ENCODE assay signal across 18 cellular contexts in genomic region chr2:230879271-230879882, GRCh38. TPM values are rescaled to one million over a fixed set of nuclear protein-coding genes. Genes with fewer than 3 reads are reported as not detected.
DNase-seq lines count a peak whose midpoint lies in the region; ATAC-seq and TF ChIP-seq lines count a peak whose summit lies in the region.
"Had no signal": no experiment of that assay in that cellular context is flagged by ENCODE, and none has a peak within 500 bp of the region (broad histone marks: within the 10 kb centered on the region; RNA-seq: fewer than 3 reads in every experiment).

No MANE protein-coding gene starts in this region.

- no peaks in the 10 kb centered on the region for H3K4me1 Mint-ChIP-seq in chondrocyte (ENCODE audit: low read depth)
- peaks cover 24 to 27% of the 10 kb centered on the region in 2 donors for H3K4me1 Mint-ChIP-seq in natural killer cell treated with Interleukin-12 subunit alpha and Interleukin-12 subunit beta and Interleukin-15 and Interleukin-18, amount 100 ng/mL, for 72 hours (ENCODE audit: low read depth in 2 of 2)
- H3K4me1 Mint-ChIP-seq in activated CD4-positive, alpha-beta T cell treated with anti-CD3 and anti-CD28 coated beads, Interleukin-2, amount 10 ng/mL, durations not matched to agents 7 days and 5 days: peaks cover 26% of the 10 kb centered on the region

- WGBS in esophagus squamous epithelium, 2 donors: 67 to 84% methylated on average over 7 to 8 of the region's 11 CpGs

- H3K27me3 ChIP-seq in HL-60 (ENCODE audit: insufficient read depth, poor library complexity, severe bottlenecking) (no peaks in the 10 kb centered on the region), esophagus squamous epithelium (no peaks in the 10 kb centered on the region)
- H3K27me3 ChIP-seq: tibial nerve had no signal

- peaks cover 20% of the 10 kb centered on the region for H3K36me3 Mint-ChIP-seq in chondrocyte (ENCODE audit: low read depth)
- H3K36me3 Mint-ChIP-seq in natural killer cell treated with Interleukin-12 subunit alpha and Interleukin-12 subunit beta and Interleukin-15 and Interleukin-18, amount 100 ng/mL, for 72 hours: no peaks in the 10 kb centered on the region
- H3K36me3 Mint-ChIP-seq in activated CD4-positive, alpha-beta T cell treated with anti-CD3 and anti-CD28 coated beads, Interleukin-2, amount 10 ng/mL, durations not matched to agents 7 days and 5 days (ENCODE audit: low read depth): no peaks in the 10 kb centered on the region
- H3K36me3 Mint-ChIP-seq: activated naive CD4-positive, alpha-beta T cell treated with anti-CD3 and anti-CD28 coated beads, Interleukin-2, amount 50 U/mL, for 72 hours had no signal

- no peaks in the 10 kb centered on the region for H3K27me3 Mint-ChIP-seq in chondrocyte (ENCODE audit: low read depth)
- peaks cover 30 to 40% of the 10 kb centered on the region in 2 donors for H3K27me3 Mint-ChIP-seq in natural killer cell treated with Interleukin-12 subunit alpha and Interleukin-12 subunit beta and Interleukin-15 and Interleukin-18, amount 100 ng/mL, for 72 hours
- H3K27me3 Mint-ChIP-seq in activated CD4-positive, alpha-beta T cell treated with anti-CD3 and anti-CD28 coated beads, Interleukin-2, amount 10 ng/mL, durations not matched to agents 7 days and 5 days: no peaks in the 10 kb centered on the region

- peaks cover 0 to 29% (median 0%) of the 10 kb centered on the region in 3 donors for H3K36me3 ChIP-seq in esophagus squamous epithelium

- ATAC-seq in natural killer cell treated with Interleukin-12 subunit alpha and Interleukin-12 subunit beta and Interleukin-15 and Interleukin-18, amount 100 ng/mL, for 72 hours: no peak
- ATAC-seq: A549; activated naive CD4-positive, alpha-beta T cell treated with anti-CD3 and anti-CD28 coated beads, Interleukin-2, amount 50 U/mL, for 72 hours; Right ventricle myocardium inferior had no signal

- H3K9me3 ChIP-seq in esophagus squamous epithelium: no peaks in the 10 kb centered on the region
- H3K9me3 ChIP-seq: A549, Caco-2, tibial nerve had no signal

- H3K4me1 ChIP-seq in esophagus squamous epithelium: no peaks in the 10 kb centered on the region
- H3K4me1 ChIP-seq: A549, Caco-2 had no signal

- DNase-seq in NCI-H2196 (lab: John Stamatoyannopoulos, UW; ENCODE audit: unreplicated experiment) (peak; percentile 5), NCI-H2196 treated with DMSO at 0.1 percent for 48 hours (lab: John Stamatoyannopoulos, UW; ENCODE audit: unreplicated experiment) (no peak), HL-60 (ENCODE audit: low read depth in 1 of 2, low spot score in 1 of 2) (no peak), chondrocyte (ENCODE audit: low spot score) (peak; percentile 33), esophagus squamous epithelium (lab: John Stamatoyannopoulos, UW) (no peak), NCI-H345 (lab: John Stamatoyannopoulos, UW) (no peak)
- DNase-seq in natural killer cell treated with Interleukin-12 subunit alpha and Interleukin-12 subunit beta and Interleukin-15 and Interleukin-18, amount 100 ng/mL, for 72 hours (ENCODE audit: low spot score): peak; percentile 13
- no peak for DNase-seq in activated CD4-positive, alpha-beta T cell treated with anti-CD3 and anti-CD28 coated beads, Interleukin-2, amount 10 ng/mL, durations not matched to agents 7 days and 5 days
- DNase-seq: Caco-2, midbrain, NCI-H1092, NCI-H82 had no signal

- H3K4me3 Mint-ChIP-seq in chondrocyte (ENCODE audit: unreplicated experiment): no peak overlapping the region
- peak overlapping the region; percentile 50 for H3K4me3 Mint-ChIP-seq in natural killer cell treated with Interleukin-12 subunit alpha and Interleukin-12 subunit beta and Interleukin-15 and Interleukin-18, amount 100 ng/mL, for 72 hours
- no peak overlapping the region for H3K4me3 Mint-ChIP-seq in activated CD4-positive, alpha-beta T cell treated with anti-CD3 and anti-CD28 coated beads, Interleukin-2, amount 10 ng/mL, durations not matched to agents 7 days and 5 days

- TF ChIP-seq CTCF in HL-60 (IDR thresholded peaks at IDR 0.05; ENCODE audit: insufficient read depth, low read length) (no peak), chondrocyte (IDR thresholded peaks at IDR 0.05) (no peak), esophagus squamous epithelium (IDR thresholded peaks at IDR 0.05) (no peak)

- TF ChIP-seq POLR2A in esophagus squamous epithelium (IDR thresholded peaks at IDR 0.05): no peak

- CTCF ChIA-PET in activated CD4-positive, alpha-beta T cell treated with anti-CD3 and anti-CD28 coated beads, Interleukin-2, amount 10 ng/mL, durations not matched to agents 7 days and 5 days (lab: Charles Lee): interaction anchor here (0.5 to 0.9 kb wide), 2 partner anchors 107 to 125 kb away, joined by 3 read pairs; no protein-coding TSS in a partner anchor

- POLR2A ChIA-PET in activated CD4-positive, alpha-beta T cell treated with anti-CD3 and anti-CD28 coated beads, Interleukin-2, amount 10 ng/mL, durations not matched to agents 7 days and 5 days (lab: Charles Lee): no interaction called here

- H3K4me3 ChIP-seq in HL-60 (replicated peaks; ENCODE audit: insufficient read depth, low read length): no peak overlapping the region
- H3K4me3 ChIP-seq in esophagus squamous epithelium: no peak overlapping the region
- H3K4me3 ChIP-seq: A549, tibial nerve had no signal

- H3K9me3 Mint-ChIP-seq in chondrocyte (ENCODE audit: low read depth): no peaks in the 10 kb centered on the region
- no peaks in the 10 kb centered on the region for H3K9me3 Mint-ChIP-seq in natural killer cell treated with Interleukin-12 subunit alpha and Interleukin-12 subunit beta and Interleukin-15 and Interleukin-18, amount 100 ng/mL, for 72 hours
- no peaks in the 10 kb centered on the region for H3K9me3 Mint-ChIP-seq in activated CD4-positive, alpha-beta T cell treated with anti-CD3 and anti-CD28 coated beads, Interleukin-2, amount 10 ng/mL, durations not matched to agents 7 days and 5 days
- H3K9me3 Mint-ChIP-seq: activated naive CD4-positive, alpha-beta T cell treated with anti-CD3 and anti-CD28 coated beads, Interleukin-2, amount 50 U/mL, for 72 hours had no signal

- H3K27ac Mint-ChIP-seq in chondrocyte (ENCODE audit: unreplicated experiment): no peak overlapping the region
- peak overlapping the region in 1 of 2 donors; percentile 82 for H3K27ac Mint-ChIP-seq in natural killer cell treated with Interleukin-12 subunit alpha and Interleukin-12 subunit beta and Interleukin-15 and Interleukin-18, amount 100 ng/mL, for 72 hours
- no peak overlapping the region for H3K27ac Mint-ChIP-seq in activated CD4-positive, alpha-beta T cell treated with anti-CD3 and anti-CD28 coated beads, Interleukin-2, amount 10 ng/mL, durations not matched to agents 7 days and 5 days

- intact Hi-C loops in esophagus squamous epithelium (cut with DNase I): no loop called here

- H3K27ac ChIP-seq in HL-60 (replicated peaks) (0 out of 2 replicates have a peak overlapping the region, but pooled peaks have one; percentile 70), esophagus squamous epithelium (no peak overlapping the region)
- H3K27ac ChIP-seq: A549 had no signal

RNA-seq across cellular contexts. Expression of gene ITM2C, which starts 14.6 kb away (rescaled TPM):
- total RNA-seq in chondrocyte: 114 to 215 TPM (median 208 TPM) in 3 replicates
- total RNA-seq in natural killer cell treated with Interleukin-12 subunit alpha and Interleukin-12 subunit beta and Interleukin-15 and Interleukin-18, amount 100 ng/mL, for 72 hours: 10 to 100 TPM in 1 of 2 donors, 1 to 10 TPM in 1; 2.7 to 21.7 TPM
- total RNA-seq in esophagus squamous epithelium: 10 to 100 TPM in 2 of 4 donors, 1 to 10 TPM in 2; 3.8 to 31.9 (median 10.3) TPM
- 10 to 100 TPM; 29.4 to 30.4 TPM for total RNA-seq in activated CD4-positive, alpha-beta T cell treated with anti-CD3 and anti-CD28 coated beads, Interleukin-2, amount 10 ng/mL, durations not matched to agents 7 days and 5 days

RNA-seq across cellular contexts. Expression of gene GPR55, which starts 45.7 kb away (rescaled TPM):
- total RNA-seq in chondrocyte: not detected in 3 replicates
- total RNA-seq in natural killer cell treated with Interleukin-12 subunit alpha and Interleukin-12 subunit beta and Interleukin-15 and Interleukin-18, amount 100 ng/mL, for 72 hours: 1 to 10 TPM in 1 of 2 donors, under 1 TPM in 1; 0.26 to 5.5 TPM
- under 1 TPM; 0.61 to 0.88 (median 0.78) TPM for total RNA-seq in esophagus squamous epithelium
- 1 to 10 TPM; 9.2 to 9.4 TPM for total RNA-seq in activated CD4-positive, alpha-beta T cell treated with anti-CD3 and anti-CD28 coated beads, Interleukin-2, amount 10 ng/mL, durations not matched to agents 7 days and 5 days
- total RNA-seq: Caco-2, cerebellum, fibroblast of lung, Right ventricle myocardium inferior had no signal

Comparison
In these comparisons a context has a peak if more than half of its experiments do, and no peak if none do; other contexts are left out.
1. DNase-seq: peak in NCI-H2196 (single experiment), chondrocyte (single experiment) and natural killer cell treated with Interleukin-12 subunit alpha and Interleukin-12 subunit beta and Interleukin-15 and Interleukin-18, amount 100 ng/mL, for 72 hours (single experiment); none in NCI-H2196 treated with DMSO at 0.1 percent for 48 hours (single experiment), HL-60 (0 of 2), esophagus squamous epithelium (single experiment), activated CD4-positive, alpha-beta T cell treated with anti-CD3 and anti-CD28 coated beads, Interleukin-2, amount 10 ng/mL, durations not matched to agents 7 days and 5 days (single experiment) and NCI-H345 (single experiment).